In the genomic region with DNA sequence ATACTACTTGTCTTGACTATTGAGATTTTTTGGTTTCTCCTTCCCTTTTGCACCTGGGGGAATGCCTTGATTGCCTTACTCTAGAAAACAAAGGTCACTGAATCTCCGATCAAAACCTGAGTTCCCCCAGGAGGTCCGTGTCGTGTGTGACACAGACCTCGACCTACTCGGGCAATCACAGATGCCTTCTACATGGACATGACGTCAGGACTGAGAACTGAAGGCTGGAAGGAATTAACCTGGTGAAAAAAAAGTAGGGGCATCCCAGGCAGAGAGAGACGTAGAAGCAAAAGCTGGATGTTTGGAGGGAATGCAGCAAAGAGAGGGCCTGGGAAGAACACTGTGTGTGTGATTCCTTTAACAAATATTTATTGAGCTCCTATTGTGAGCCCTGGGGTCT, we compare ENCODE assay signal across 9 cellular contexts.
"Had no signal": no experiment of that assay in that cellular context is flagged by ENCODE, and none has a peak within 500 bp of the region (broad histone marks: within the 10 kb centered on the region; RNA-seq: fewer than 3 reads in every experiment).

No MANE protein-coding gene starts in this region.

- H2AFZ ChIP-seq: GM23338 had no signal

- H3K9ac ChIP-seq: KMS-11 had no signal

- H3K4me1 Mint-ChIP-seq: IgD-negative memory B cell had no signal

- H3K27ac ChIP-seq: KMS-11 had no signal

- H3K4me3 ChIP-seq: GM23338 had no signal

- ATAC-seq: GM23338 had no signal

- H3K4me2 ChIP-seq: GM23338, KMS-11 had no signal

- H3K27ac Mint-ChIP-seq: GM23338, H9, IgD-negative memory B cell had no signal

- FAIRE-seq: H1, H54, HTR-8/SVneo had no signal

- H3K4me3 Mint-ChIP-seq: GM23338, H9, IgD-negative memory B cell had no signal

- DNase-seq: H9, HCEC 1CT, KBM-7 had no signal
